ENCODE assay signal across 22 cellular contexts in genomic region chr11:71223081-71223405, GRCh38.
"Had no signal": no experiment of that assay in that cellular context is flagged by ENCODE, and none has a peak within 500 bp of the region (broad histone marks: within the 10 kb centered on the region; RNA-seq: fewer than 3 reads in every experiment).

No MANE protein-coding gene starts in this region.

- H2AFZ ChIP-seq: parathyroid adenoma had no signal

- H3K4me3 Mint-ChIP-seq: mesothelial cell of epicardium; natural killer cell treated with Interleukin-12 subunit alpha and Interleukin-12 subunit beta and Interleukin-15 and Interleukin-18, amount 100 ng/mL, for 72 hours; stimulated activated naive B cell treated with anti-CD40 and anti-IgM and Interleukin-4, amounts not matched to agents 10 μg/mL and 1 μg/mL and 100 μg/mL, for 72 hours had no signal

- H3K4me3 ChIP-seq: dorsolateral prefrontal cortex, heart left ventricle, psoas muscle, right lobe of liver, stomach, thoracic aorta, transverse colon had no signal

- H3K9ac ChIP-seq: parathyroid adenoma had no signal

- H3K36me3 ChIP-seq: heart left ventricle, thoracic aorta, transverse colon had no signal

- ATAC-seq: esophagus mucosa; left colon; psoas muscle; stimulated activated naive B cell treated with anti-CD40 and anti-IgM and Interleukin-4, amounts not matched to agents 10 μg/mL and 1 μg/mL and 100 μg/mL, for 72 hours had no signal

- H3K27me3 ChIP-seq: right lobe of liver, stomach, transverse colon had no signal

- DNase-seq: cortex of kidney; effector CD8-positive, alpha-beta T cell; hippocampal formation; mammary epithelial cell; retina; stimulated activated CD4-positive, alpha-beta T cell treated with anti-CD3 and anti-CD28 coated beads, Interleukin-2, amount 100 ng/mL, for 24 hours; stimulated activated CD4-positive, alpha-beta T cell treated with anti-CD3 and anti-CD28 coated beads, Interleukin-4, amount 100 ng/mL, for 4 hours; stimulated activated naive B cell treated with anti-CD40 and anti-IgM and Interleukin-4, amounts not matched to agents 10 μg/mL and 1 μg/mL and 100 μg/mL, for 72 hours; stomach; substantia nigra had no signal

- H3K27ac Mint-ChIP-seq: mesothelial cell of epicardium; natural killer cell treated with Interleukin-12 subunit alpha and Interleukin-12 subunit beta and Interleukin-15 and Interleukin-18, amount 100 ng/mL, for 72 hours; stimulated activated naive B cell treated with anti-CD40 and anti-IgM and Interleukin-4, amounts not matched to agents 10 μg/mL and 1 μg/mL and 100 μg/mL, for 72 hours had no signal

- H3K79me2 ChIP-seq: parathyroid adenoma had no signal

- H3K4me1 ChIP-seq: heart left ventricle, parathyroid adenoma, psoas muscle, right lobe of liver, transverse colon had no signal

- FAIRE-seq: frontal cortex had no signal

- H3K27ac ChIP-seq: dorsolateral prefrontal cortex, heart left ventricle, parathyroid adenoma, psoas muscle, right lobe of liver, thoracic aorta, transverse colon had no signal

- H3K9me3 ChIP-seq: right lobe of liver, thoracic aorta had no signal

- H3K4me1 Mint-ChIP-seq: stimulated activated naive B cell treated with anti-CD40 and anti-IgM and Interleukin-4, amounts not matched to agents 10 μg/mL and 1 μg/mL and 100 μg/mL, for 72 hours had no signal
